1 cellular context compared by ENCODE assay signal in genomic region chr20:1676650-1677049, GRCh38.
TF ChIP-seq lines count a peak whose summit lies in the region.

No MANE protein-coding gene starts in this region.

TF ChIP-seq in GM23338, 12 proteins besides CTCF, POLR2A, EP300 and RAD21 (continued from another document):
- TF ChIP-seq, protein P1, sequence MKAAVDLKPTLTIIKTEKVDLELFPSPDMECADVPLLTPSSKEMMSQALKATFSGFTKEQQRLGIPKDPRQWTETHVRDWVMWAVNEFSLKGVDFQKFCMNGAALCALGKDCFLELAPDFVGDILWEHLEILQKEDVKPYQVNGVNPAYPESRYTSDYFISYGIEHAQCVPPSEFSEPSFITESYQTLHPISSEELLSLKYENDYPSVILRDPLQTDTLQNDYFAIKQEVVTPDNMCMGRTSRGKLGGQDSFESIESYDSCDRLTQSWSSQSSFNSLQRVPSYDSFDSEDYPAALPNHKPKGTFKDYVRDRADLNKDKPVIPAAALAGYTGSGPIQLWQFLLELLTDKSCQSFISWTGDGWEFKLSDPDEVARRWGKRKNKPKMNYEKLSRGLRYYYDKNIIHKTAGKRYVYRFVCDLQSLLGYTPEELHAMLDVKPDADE (IDR thresholded peaks at IDR 0.05): no peak
- TF ChIP-seq, protein P2, sequence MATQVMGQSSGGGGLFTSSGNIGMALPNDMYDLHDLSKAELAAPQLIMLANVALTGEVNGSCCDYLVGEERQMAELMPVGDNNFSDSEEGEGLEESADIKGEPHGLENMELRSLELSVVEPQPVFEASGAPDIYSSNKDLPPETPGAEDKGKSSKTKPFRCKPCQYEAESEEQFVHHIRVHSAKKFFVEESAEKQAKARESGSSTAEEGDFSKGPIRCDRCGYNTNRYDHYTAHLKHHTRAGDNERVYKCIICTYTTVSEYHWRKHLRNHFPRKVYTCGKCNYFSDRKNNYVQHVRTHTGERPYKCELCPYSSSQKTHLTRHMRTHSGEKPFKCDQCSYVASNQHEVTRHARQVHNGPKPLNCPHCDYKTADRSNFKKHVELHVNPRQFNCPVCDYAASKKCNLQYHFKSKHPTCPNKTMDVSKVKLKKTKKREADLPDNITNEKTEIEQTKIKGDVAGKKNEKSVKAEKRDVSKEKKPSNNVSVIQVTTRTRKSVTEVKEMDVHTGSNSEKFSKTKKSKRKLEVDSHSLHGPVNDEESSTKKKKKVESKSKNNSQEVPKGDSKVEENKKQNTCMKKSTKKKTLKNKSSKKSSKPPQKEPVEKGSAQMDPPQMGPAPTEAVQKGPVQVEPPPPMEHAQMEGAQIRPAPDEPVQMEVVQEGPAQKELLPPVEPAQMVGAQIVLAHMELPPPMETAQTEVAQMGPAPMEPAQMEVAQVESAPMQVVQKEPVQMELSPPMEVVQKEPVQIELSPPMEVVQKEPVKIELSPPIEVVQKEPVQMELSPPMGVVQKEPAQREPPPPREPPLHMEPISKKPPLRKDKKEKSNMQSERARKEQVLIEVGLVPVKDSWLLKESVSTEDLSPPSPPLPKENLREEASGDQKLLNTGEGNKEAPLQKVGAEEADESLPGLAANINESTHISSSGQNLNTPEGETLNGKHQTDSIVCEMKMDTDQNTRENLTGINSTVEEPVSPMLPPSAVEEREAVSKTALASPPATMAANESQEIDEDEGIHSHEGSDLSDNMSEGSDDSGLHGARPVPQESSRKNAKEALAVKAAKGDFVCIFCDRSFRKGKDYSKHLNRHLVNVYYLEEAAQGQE (IDR thresholded peaks at IDR 0.05; ENCODE audit: unreplicated experiment): no peak
- no peak for TF ChIP-seq EZH2 (IDR thresholded peaks at IDR 0.05; ENCODE audit: low read depth, unreplicated experiment)
- TF ChIP-seq NANOG (IDR thresholded peaks at IDR 0.05; ENCODE audit: borderline replicate concordance): no peak
- no peak for TF ChIP-seq CREB1 (CRISPR knock-in tag; IDR thresholded peaks at IDR 0.05; ENCODE audit: low read depth)
- TF ChIP-seq ZNF114 (CRISPR knock-in tag; IDR thresholded peaks at IDR 0.05): no peak
- TF ChIP-seq JUNB (IDR thresholded peaks at IDR 0.05; ENCODE audit: unreplicated experiment): no peak
- TF ChIP-seq EZH2phosphoT487 (IDR thresholded peaks at IDR 0.05; ENCODE audit: unreplicated experiment): no peak
- TF ChIP-seq STAT1 (IDR thresholded peaks at IDR 0.05; ENCODE audit: unreplicated experiment): no peak
- TF ChIP-seq, protein P3, sequence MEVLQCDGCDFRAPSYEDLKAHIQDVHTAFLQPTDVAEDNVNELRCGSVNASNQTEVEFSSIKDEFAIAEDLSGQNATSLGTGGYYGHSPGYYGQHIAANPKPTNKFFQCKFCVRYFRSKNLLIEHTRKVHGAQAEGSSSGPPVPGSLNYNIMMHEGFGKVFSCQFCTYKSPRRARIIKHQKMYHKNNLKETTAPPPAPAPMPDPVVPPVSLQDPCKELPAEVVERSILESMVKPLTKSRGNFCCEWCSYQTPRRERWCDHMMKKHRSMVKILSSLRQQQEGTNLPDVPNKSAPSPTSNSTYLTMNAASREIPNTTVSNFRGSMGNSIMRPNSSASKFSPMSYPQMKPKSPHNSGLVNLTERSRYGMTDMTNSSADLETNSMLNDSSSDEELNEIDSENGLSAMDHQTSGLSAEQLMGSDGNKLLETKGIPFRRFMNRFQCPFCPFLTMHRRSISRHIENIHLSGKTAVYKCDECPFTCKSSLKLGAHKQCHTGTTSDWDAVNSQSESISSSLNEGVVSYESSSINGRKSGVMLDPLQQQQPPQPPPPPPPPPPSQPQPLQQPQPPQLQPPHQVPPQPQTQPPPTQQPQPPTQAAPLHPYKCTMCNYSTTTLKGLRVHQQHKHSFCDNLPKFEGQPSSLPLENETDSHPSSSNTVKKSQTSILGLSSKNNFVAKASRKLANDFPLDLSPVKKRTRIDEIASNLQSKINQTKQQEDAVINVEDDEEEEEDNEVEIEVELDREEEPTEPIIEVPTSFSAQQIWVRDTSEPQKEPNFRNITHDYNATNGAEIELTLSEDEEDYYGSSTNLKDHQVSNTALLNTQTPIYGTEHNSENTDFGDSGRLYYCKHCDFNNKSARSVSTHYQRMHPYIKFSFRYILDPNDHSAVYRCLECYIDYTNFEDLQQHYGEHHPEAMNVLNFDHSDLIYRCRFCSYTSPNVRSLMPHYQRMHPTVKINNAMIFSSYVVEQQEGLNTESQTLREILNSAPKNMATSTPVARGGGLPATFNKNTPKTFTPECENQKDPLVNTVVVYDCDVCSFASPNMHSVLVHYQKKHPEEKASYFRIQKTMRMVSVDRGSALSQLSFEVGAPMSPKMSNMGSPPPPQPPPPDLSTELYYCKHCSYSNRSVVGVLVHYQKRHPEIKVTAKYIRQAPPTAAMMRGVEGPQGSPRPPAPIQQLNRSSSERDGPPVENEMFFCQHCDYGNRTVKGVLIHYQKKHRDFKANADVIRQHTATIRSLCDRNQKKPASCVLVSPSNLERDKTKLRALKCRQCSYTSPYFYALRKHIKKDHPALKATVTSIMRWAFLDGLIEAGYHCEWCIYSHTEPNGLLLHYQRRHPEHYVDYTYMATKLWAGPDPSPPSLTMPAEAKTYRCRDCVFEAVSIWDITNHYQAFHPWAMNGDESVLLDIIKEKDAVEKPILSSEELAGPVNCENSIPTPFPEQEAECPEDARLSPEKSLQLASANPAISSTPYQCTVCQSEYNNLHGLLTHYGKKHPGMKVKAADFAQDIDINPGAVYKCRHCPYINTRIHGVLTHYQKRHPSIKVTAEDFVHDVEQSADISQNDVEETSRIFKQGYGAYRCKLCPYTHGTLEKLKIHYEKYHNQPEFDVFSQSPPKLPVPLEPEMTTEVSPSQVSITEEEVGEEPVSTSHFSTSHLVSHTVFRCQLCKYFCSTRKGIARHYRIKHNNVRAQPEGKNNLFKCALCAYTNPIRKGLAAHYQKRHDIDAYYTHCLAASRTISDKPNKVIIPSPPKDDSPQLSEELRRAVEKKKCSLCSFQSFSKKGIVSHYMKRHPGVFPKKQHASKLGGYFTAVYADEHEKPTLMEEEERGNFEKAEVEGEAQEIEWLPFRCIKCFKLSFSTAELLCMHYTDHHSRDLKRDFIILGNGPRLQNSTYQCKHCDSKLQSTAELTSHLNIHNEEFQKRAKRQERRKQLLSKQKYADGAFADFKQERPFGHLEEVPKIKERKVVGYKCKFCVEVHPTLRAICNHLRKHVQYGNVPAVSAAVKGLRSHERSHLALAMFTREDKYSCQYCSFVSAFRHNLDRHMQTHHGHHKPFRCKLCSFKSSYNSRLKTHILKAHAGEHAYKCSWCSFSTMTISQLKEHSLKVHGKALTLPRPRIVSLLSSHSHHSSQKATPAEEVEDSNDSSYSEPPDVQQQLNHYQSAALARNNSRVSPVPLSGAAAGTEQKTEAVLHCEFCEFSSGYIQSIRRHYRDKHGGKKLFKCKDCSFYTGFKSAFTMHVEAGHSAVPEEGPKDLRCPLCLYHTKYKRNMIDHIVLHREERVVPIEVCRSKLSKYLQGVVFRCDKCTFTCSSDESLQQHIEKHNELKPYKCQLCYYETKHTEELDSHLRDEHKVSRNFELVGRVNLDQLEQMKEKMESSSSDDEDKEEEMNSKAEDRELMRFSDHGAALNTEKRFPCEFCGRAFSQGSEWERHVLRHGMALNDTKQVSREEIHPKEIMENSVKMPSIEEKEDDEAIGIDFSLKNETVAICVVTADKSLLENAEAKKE (CRISPR knock-in tag; IDR thresholded peaks at IDR 0.05): no peak
- TF ChIP-seq ZNF331 (CRISPR knock-in tag; IDR thresholded peaks at IDR 0.05; ENCODE audit: low read depth): no peak
